8 cellular contexts compared by ENCODE assay signal in the genomic region with DNA sequence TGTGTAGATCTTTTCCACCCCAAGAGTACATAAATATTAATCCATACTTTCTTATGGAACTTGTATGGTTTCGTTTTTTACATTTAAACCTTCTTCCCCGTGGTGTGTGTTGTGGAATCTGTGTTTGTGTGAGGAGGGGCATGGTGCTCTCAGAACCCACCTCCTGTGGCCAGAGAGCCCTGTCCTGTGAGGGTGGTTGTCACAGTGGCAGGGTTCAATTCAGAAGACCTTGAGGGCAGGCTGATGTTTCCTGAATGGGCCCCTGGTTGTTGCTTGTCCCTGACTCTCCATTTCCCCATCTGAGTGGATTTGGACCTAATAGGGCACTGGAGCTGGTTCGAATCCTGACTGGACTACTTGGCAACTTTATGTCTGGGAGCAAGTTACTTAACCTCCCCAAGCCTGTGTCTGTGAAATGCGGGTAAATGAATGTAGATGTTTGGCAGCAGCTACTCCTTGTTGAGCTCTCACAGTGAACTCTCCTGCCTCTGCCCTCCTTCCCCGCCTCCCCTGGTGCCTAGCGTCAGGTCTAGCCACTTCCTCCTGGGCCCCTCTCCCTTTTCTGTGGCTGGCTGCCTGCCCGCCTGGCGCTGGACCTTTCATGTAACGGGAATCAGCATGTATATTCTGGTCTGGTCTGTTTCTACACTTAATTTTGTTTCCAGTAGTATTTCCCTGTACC. TPM values are rescaled to one million over a fixed set of nuclear protein-coding genes. Genes with fewer than 3 reads are reported as not detected.
DNase-seq lines count a peak whose midpoint lies in the region; ATAC-seq and TF ChIP-seq lines count a peak whose summit lies in the region.

No MANE protein-coding gene starts in this region.

- intact Hi-C loops in psoas muscle (cut with DNase I): no loop called here

- TF ChIP-seq POLR2A in gastroesophageal sphincter (IDR thresholded peaks at IDR 0.05): peak; percentile 50 to 67

- H3K27me3 ChIP-seq in gastroesophageal sphincter (no peaks in the 10 kb centered on the region), psoas muscle (ENCODE audit: insufficient read depth in 3 of 3, low read length in 2 of 3) (no peaks in the 10 kb centered on the region)

- no peaks in the 10 kb centered on the region for H3K27me3 Mint-ChIP-seq in activated T-cell treated with anti-CD3 and anti-CD28 coated beads, Interleukin-2, amount 50 U/mL, for 72 hours (ENCODE audit: low read depth)

- H3K4me3 ChIP-seq in gastroesophageal sphincter (peak overlapping the region; percentile 32 to 81), psoas muscle (peak overlapping the region; percentile 86)

- ATAC-seq in activated T-cell treated with anti-CD3 and anti-CD28 coated beads, Interleukin-2, amount 50 U/mL, for 72 hours (replicated peaks in 1 of 2): no peak
- ATAC-seq in gastroesophageal sphincter (peak; percentile 25), psoas muscle (peak; percentile 7 to 12 (median 10)), GM18868 (IDR thresholded peaks at IDR 0.05; ENCODE audit: unreplicated experiment) (no peak), HG02610 (IDR thresholded peaks at IDR 0.05; ENCODE audit: unreplicated experiment) (no peak)

- peaks cover 27 to 84% (median 27%) of the 10 kb centered on the region in 3 donors for H3K4me1 ChIP-seq in gastroesophageal sphincter
- H3K4me1 ChIP-seq in psoas muscle: peaks cover 48% of the 10 kb centered on the region

- H3K9me3 ChIP-seq in gastroesophageal sphincter (no peaks in the 10 kb centered on the region), psoas muscle (no peaks in the 10 kb centered on the region)

- H3K27ac ChIP-seq in gastroesophageal sphincter (peak overlapping the region; percentile 82 to 99 (median 98)), psoas muscle (peak overlapping the region; percentile 100)

- TF ChIP-seq EP300 in gastroesophageal sphincter (IDR thresholded peaks at IDR 0.05): no peak

- TF ChIP-seq CTCF in gastroesophageal sphincter (IDR thresholded peaks at IDR 0.05): no peak
- no peak for TF ChIP-seq CTCF in psoas muscle (IDR thresholded peaks at IDR 0.05)

- peaks cover 91% of the 10 kb centered on the region for H3K4me1 Mint-ChIP-seq in activated T-cell treated with anti-CD3 and anti-CD28 coated beads, Interleukin-2, amount 50 U/mL, for 72 hours (ENCODE audit: low read depth)

- WGBS in gastroesophageal sphincter (ENCODE audit: low coverage in 1 of 2), 2 donors: 2 to 4% methylated on average over 6 to 8 of the region's 9 CpGs
- WGBS in psoas muscle, 3 donors: 2 to 6% (median 3%) methylated on average over 9 of the region's 9 CpGs

- no peaks in the 10 kb centered on the region for H3K9me3 Mint-ChIP-seq in activated T-cell treated with anti-CD3 and anti-CD28 coated beads, Interleukin-2, amount 50 U/mL, for 72 hours

- H3K27ac Mint-ChIP-seq in activated T-cell treated with anti-CD3 and anti-CD28 coated beads, Interleukin-2, amount 50 U/mL, for 72 hours: peak overlapping the region; percentile 100

- H3K36me3 ChIP-seq in gastroesophageal sphincter (peaks cover 10 to 53% of the 10 kb centered on the region in 2 donors), psoas muscle (ENCODE audit: insufficient read depth in 1 of 2, low read depth in 1 of 2) (peaks cover 0 to 94% of the 10 kb centered on the region in 2 donors)

- peak overlapping the region; percentile 88 to 99 for H3K4me3 Mint-ChIP-seq in activated T-cell treated with anti-CD3 and anti-CD28 coated beads, Interleukin-2, amount 50 U/mL, for 72 hours

- DNase-seq in DMS153 treated with DMSO at 0.1 percent for 48 hours (lab: John Stamatoyannopoulos, UW; ENCODE audit: unreplicated experiment): peak; percentile 48
- DNase-seq in DMS153 (lab: John Stamatoyannopoulos, UW): no peak
- DNase-seq in MV-4-11 (lab: John Stamatoyannopoulos, UW): peak; percentile 49
- DNase-seq in activated T-cell treated with anti-CD3 and anti-CD28 coated beads, Interleukin-2, amount 50 U/mL, for 72 hours: peak; percentile 51 to 68
- DNase-seq in psoas muscle: peak; percentile 72 to 85

- H3K36me3 Mint-ChIP-seq in activated T-cell treated with anti-CD3 and anti-CD28 coated beads, Interleukin-2, amount 50 U/mL, for 72 hours (ENCODE audit: insufficient read depth in 2 of 2): peaks cover 43 to 69% of the 10 kb centered on the region in 2 donors

RNA-seq across cellular contexts. Expression of a gene that starts 7.3 kb away (rescaled TPM):
- 1,000 to 10,000 TPM in 1 of 2 donors, 100 to 1,000 TPM in 1; 678 to 1,151 TPM for total RNA-seq in activated T-cell treated with anti-CD3 and anti-CD28 coated beads, Interleukin-2, amount 50 U/mL, for 72 hours
- total RNA-seq in gastroesophageal sphincter (100 to 1,000 TPM in 2 of 4 donors, 10 to 100 TPM in 2; 21.0 to 341 (median 183) TPM), psoas muscle (1,000 to 10,000 TPM in 1 of 4 donors, 100 to 1,000 TPM in 3; 517 to 1,759 (median 646) TPM)
- polyA plus RNA-seq in psoas muscle: 100 to 1,000 TPM; 474 to 758 (median 716) TPM

RNA-seq across cellular contexts. Expression of a gene that starts 43.4 kb away (rescaled TPM):
- total RNA-seq in activated T-cell treated with anti-CD3 and anti-CD28 coated beads, Interleukin-2, amount 50 U/mL, for 72 hours: 10 to 100 TPM; 43.5 to 47.2 TPM
- total RNA-seq in gastroesophageal sphincter (10 to 100 TPM; 19.9 to 31.5 (median 21.3) TPM), psoas muscle (10 to 100 TPM in 3 of 4 donors, 1 to 10 TPM in 1; 7.4 to 27.7 (median 13.9) TPM)
- polyA plus RNA-seq in psoas muscle: 10 to 100 TPM; 10.6 to 20.8 (median 12.9) TPM

RNA-seq across cellular contexts. Expression of a gene that starts 47.4 kb away (rescaled TPM):
- 10 to 100 TPM; 16.4 to 18.8 TPM for total RNA-seq in activated T-cell treated with anti-CD3 and anti-CD28 coated beads, Interleukin-2, amount 50 U/mL, for 72 hours
- total RNA-seq in gastroesophageal sphincter (10 to 100 TPM in 1 of 4 donors, 1 to 10 TPM in 3; 3.7 to 11.5 (median 7.5) TPM), psoas muscle (1 to 10 TPM; 5.7 to 8.8 (median 7.2) TPM)
- polyA plus RNA-seq in psoas muscle: 10 to 100 TPM in 1 of 3 donors, 1 to 10 TPM in 2; 3.7 to 18.5 (median 6.1) TPM

Comparison
In these comparisons a context has a peak if more than half of its experiments do, and no peak if none do; other contexts are left out.
1. ATAC-seq: peak in gastroesophageal sphincter (single experiment) and psoas muscle (4 of 4); none in activated T-cell treated with anti-CD3 and anti-CD28 coated beads, Interleukin-2, amount 50 U/mL, for 72 hours (0 of 2), GM18868 (single experiment) and HG02610 (single experiment).